ENCODE assay signal across 22 cellular contexts in the genomic region with DNA sequence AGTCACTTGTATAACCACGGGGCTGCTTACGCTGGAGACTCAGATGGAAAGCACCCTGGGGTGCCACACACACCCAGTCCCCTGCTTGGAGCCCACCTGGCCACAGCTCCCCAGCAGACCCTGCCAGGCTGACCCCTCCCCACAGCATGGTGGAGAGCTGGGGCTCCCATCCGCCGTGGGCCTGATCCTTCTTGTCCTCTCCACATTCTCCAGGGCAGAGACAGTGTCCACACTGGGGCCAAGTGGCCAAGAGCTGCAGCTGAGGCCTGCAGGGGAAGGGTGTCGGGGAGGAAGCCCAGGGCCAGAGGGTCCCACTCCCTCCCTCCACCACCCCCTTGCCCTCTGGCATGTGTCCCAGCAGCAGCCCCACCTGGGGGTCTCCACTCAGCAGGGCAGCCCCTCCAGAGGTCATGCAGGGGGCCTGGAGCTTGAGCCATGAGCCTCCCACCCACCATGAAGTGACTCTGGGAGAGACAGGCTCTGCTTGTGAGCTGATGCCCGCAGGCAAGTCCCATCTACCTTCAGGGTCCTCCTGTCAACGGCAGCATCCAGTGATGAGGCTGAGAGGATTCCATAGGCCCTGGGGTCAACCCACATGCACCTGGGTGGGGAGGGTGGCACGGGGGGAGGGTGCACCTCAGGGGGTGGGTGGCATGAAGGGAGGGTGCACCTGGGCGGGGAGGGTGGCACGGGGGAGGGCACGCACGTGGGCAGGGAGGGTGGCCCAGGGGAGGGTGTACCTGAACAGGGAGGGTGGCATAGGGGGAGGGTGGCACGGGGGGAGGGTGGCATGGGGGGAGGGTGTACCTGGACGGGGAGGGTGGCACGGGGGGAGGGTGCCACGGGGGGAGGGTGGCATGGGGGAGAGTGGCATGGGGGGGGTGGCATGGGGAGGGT.
"Had no signal": no experiment of that assay in that cellular context is flagged by ENCODE, and none has a peak within 500 bp of the region (broad histone marks: within the 10 kb centered on the region; RNA-seq: fewer than 3 reads in every experiment).

No MANE protein-coding gene starts in this region.

- H3K9me3 ChIP-seq: MG63, SJSA1 had no signal

- DNase-seq: IMR-90, Karpas-422, KG1, MG63, NCI-H1092 treated with DMSO at 0.1 percent for 48 hours, NCI-H1436, NCI-H187, NCI-H2029, NCI-H2081 treated with DMSO at 0.1 percent for 48 hours, NCI-H2171, NCI-H226, NCI-H446, NCI-H510A, NCI-H524 treated with DMSO at 0.1 percent for 48 hours, NCI-H69, NCI-H774, Right ventricle myocardium superior, RPMI8226, SIG-M5 had no signal

- H3K36me3 ChIP-seq: MG63, SJSA1 had no signal

- H3K27me3 ChIP-seq: MG63, SJSA1 had no signal

- H3K27ac ChIP-seq: SJSA1, SK-N-MC had no signal

- FAIRE-seq: RCC 7860 had no signal

- H3K4me1 ChIP-seq: SJSA1 had no signal

- H3K4me3 ChIP-seq: MG63, SJSA1, SK-N-MC had no signal
